In the genomic region with DNA sequence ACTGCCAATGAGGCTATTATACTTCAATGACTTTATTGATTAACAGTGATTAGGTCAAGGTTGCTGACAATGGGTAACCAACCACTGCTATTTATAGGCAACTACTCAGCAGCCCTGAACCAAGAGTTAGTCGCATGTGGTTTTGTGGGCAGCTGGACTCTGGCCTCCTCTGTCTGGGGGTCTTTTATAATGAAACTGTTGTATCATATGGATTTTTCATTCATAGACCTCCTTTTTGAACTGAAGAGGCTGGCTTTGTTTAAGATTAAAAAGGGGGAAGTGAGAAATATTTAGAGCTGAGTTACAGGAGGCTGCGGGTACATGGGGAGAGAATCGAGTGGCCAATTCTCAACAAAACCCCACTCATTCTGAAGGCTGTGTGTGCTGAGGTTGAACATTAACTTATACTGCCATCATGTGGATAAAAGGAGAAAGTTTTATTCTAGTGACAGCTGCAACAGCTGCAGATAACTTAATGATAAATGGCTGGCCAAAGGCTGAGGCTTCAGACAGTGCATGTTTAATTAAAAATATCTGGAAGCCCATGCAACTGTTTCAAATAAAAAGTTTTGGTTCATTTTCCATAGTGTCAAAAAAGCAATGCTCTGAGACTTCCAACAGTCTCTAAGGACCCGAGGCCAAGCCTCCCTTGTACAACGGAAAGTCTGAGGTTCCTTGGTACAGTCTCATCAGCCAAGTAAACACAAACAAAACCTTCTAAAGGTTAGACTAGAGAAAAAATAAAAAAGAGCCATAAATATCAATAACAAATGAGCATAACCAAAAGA, we compare ENCODE assay signal across 9 cellular contexts.
DNase-seq lines count a peak whose midpoint lies in the region; ATAC-seq and TF ChIP-seq lines count a peak whose summit lies in the region.
"Had no signal": no experiment of that assay in that cellular context is flagged by ENCODE, and none has a peak within 500 bp of the region (broad histone marks: within the 10 kb centered on the region; RNA-seq: fewer than 3 reads in every experiment).

No MANE protein-coding gene starts in this region.

- no peak overlapping the region for H3K9ac ChIP-seq in endodermal cell (ENCODE audit: extremely low read depth, low read length, poor library complexity, severe bottlenecking)

- no peak overlapping the region for H3K4me3 ChIP-seq in endodermal cell (ENCODE audit: low read length)
- H3K4me3 ChIP-seq in effector memory CD4-positive, alpha-beta T cell (ENCODE audit: insufficient read depth, low read depth, low read length, poor library complexity, severe bottlenecking) = no peak overlapping the region
- H3K4me3 ChIP-seq: skin epidermis had no signal

- H3K4me3 Mint-ChIP-seq in endodermal cell = no peak overlapping the region

- H3K27ac ChIP-seq in endodermal cell (ENCODE audit: low read depth, low read length) = no peak overlapping the region
- no peak overlapping the region for H3K27ac ChIP-seq in effector memory CD4-positive, alpha-beta T cell (ENCODE audit: insufficient read depth, low read length, poor library complexity, severe bottlenecking)
- H3K27ac ChIP-seq: skin epidermis had no signal

- peaks cover 5% of the 10 kb centered on the region for H3K4me1 Mint-ChIP-seq in endodermal cell

- H3K9me3 ChIP-seq in endodermal cell (ENCODE audit: control insufficient read depth, low read length) = no peaks in the 10 kb centered on the region
- H3K9me3 ChIP-seq in effector memory CD4-positive, alpha-beta T cell (ENCODE audit: control insufficient read depth, low read length) = no peaks in the 10 kb centered on the region

- ATAC-seq in GM19351 (IDR thresholded peaks at IDR 0.05; ENCODE audit: unreplicated experiment) (peak; percentile 88), HG03135 (IDR thresholded peaks at IDR 0.05; ENCODE audit: unreplicated experiment) (peak; percentile 98)

- peaks cover 7% of the 10 kb centered on the region for H3K27me3 ChIP-seq in endodermal cell (ENCODE audit: control insufficient read depth, insufficient read depth, low read length, poor library complexity, severe bottlenecking)
- no peaks in the 10 kb centered on the region for H3K27me3 ChIP-seq in effector memory CD4-positive, alpha-beta T cell (replicated peaks; ENCODE audit: control insufficient read depth, insufficient read depth, low read length, poor library complexity, severe bottlenecking)

- WGBS in endodermal cell (ENCODE audit: insufficient coverage in 1 of 2, insufficient read length in 1 of 2), 2 experiments = 68 to 80% methylated on average over 1 to 5 of the region's 5 CpGs

- H3K36me3 Mint-ChIP-seq in endodermal cell (ENCODE audit: low read depth) = no peaks in the 10 kb centered on the region

- peaks cover 1% of the 10 kb centered on the region for H3K27me3 Mint-ChIP-seq in endodermal cell (ENCODE audit: insufficient read depth)

- no peaks in the 10 kb centered on the region for H3K9me3 Mint-ChIP-seq in endodermal cell

- no peaks in the 10 kb centered on the region for H3K4me1 ChIP-seq in endodermal cell (ENCODE audit: control insufficient read depth, insufficient read depth, low read length)
- H3K4me1 ChIP-seq in effector memory CD4-positive, alpha-beta T cell (ENCODE audit: control insufficient read depth, insufficient read depth, low read length, poor library complexity, severe bottlenecking) = no peaks in the 10 kb centered on the region

- no peaks in the 10 kb centered on the region for H3K36me3 ChIP-seq in endodermal cell (ENCODE audit: control insufficient read depth, insufficient read depth, low read length)
- no peaks in the 10 kb centered on the region for H3K36me3 ChIP-seq in effector memory CD4-positive, alpha-beta T cell (ENCODE audit: control insufficient read depth, insufficient read depth, low read length)

- no peak overlapping the region for H3K27ac Mint-ChIP-seq in endodermal cell

- TF ChIP-seq CTCF in endodermal cell (conservative IDR thresholded peaks at IDR 0.05) = peak; percentile 77

- DNase-seq in DMS53 (lab: John Stamatoyannopoulos, UW) (peak; percentile 69), NCI-H774 (lab: John Stamatoyannopoulos, UW) (peak; percentile 24), endodermal cell (peak; percentile 47), renal cortical epithelial cell (ENCODE audit: low read depth) (peak; percentile 73)
- DNase-seq in effector memory CD4-positive, alpha-beta T cell = no peak
- no peak for DNase-seq in stimulated activated CD4-positive, alpha-beta T cell treated with anti-CD3 and anti-CD28 coated beads, Interleukin-12 subunit alpha, Interleukin-12 subunit beta, amount 100 ng/mL, for 4 hours

Comparison
In these comparisons a context has a peak if more than half of its experiments do, and no peak if none do; other contexts are left out.
1. DNase-seq: peak in DMS53 (single experiment), NCI-H774 (single experiment), endodermal cell (single experiment) and renal cortical epithelial cell (single experiment); none in effector memory CD4-positive, alpha-beta T cell (0 of 3) and stimulated activated CD4-positive, alpha-beta T cell treated with anti-CD3 and anti-CD28 coated beads, Interleukin-12 subunit alpha, Interleukin-12 subunit beta, amount 100 ng/mL, for 4 hours (single experiment).